12 cellular contexts compared by ENCODE assay signal in the genomic region with DNA sequence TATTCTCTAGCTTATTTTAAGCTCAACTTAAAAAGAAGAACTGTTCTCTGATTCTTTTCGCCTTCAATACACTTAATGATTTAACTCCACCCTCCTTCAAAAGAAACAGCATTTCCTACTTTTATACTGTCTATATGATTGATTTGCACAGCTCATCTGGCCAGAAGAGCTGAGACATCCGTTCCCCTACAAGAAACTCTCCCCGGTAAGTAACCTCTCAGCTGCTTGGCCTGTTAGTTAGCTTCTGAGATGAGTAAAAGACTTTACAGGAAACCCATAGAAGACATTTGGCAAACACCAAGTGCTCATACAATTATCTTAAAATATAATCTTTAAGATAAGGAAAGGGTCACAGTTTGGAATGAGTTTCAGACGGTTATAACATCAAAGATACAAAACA. TPM values are rescaled to one million over a fixed set of nuclear protein-coding genes. Genes with fewer than 3 reads are reported as not detected.
DNase-seq lines count a peak whose midpoint lies in the region; ATAC-seq and TF ChIP-seq lines count a peak whose summit lies in the region.
"Had no signal": no experiment of that assay in that cellular context is flagged by ENCODE, and none has a peak within 500 bp of the region (broad histone marks: within the 10 kb centered on the region; RNA-seq: fewer than 3 reads in every experiment).

A gene (plus strand): TSS at position 163 of the 400 bp plus-strand sequence. CDS start 1,957 bp downstream, outside the sequence.

- peaks cover 41% of the 10 kb centered on the region for H3K4me1 ChIP-seq in CD8-positive, alpha-beta T cell (ENCODE audit: insufficient read depth, low read length)
- H3K4me1 ChIP-seq in MM.1S (ENCODE audit: low read length), result peaks cover 69% of the 10 kb centered on the region
- H3K4me1 ChIP-seq in foreskin keratinocyte, result peaks cover 3% of the 10 kb centered on the region
- H3K4me1 ChIP-seq: gastrocnemius medialis had no signal

- H3K4me1 Mint-ChIP-seq in CD8-positive, alpha-beta T cell (ENCODE audit: low read depth), result peaks cover 72% of the 10 kb centered on the region

- H3K9me2 ChIP-seq in MM.1S (replicated peaks; ENCODE audit: insufficient read depth, low read length), result no peaks in the 10 kb centered on the region

- 0 out of 2 replicates have a peak, but pooled peaks cover 7% of the 10 kb centered on the region for H3F3A ChIP-seq in MM.1S (ENCODE audit: insufficient read depth, low read length)

- POLR2A ChIA-PET in CD8-positive, alpha-beta T cell (lab: Charles Lee), result interaction anchor here (0.6 to 1.9 kb wide), 6 partner anchors 37 to 1161 kb away, joined by 3 to 8 read pairs (median 4); a partner anchor contains a TSS

- CTCF ChIA-PET in CD8-positive, alpha-beta T cell (lab: Charles Lee), result interaction anchor here (0.5 to 7.8 kb wide), 19 partner anchors 8 to 432 kb away, joined by 3 to 140 read pairs (median 12); a partner anchor contains a TSS

- peak within 1 kb of the TSS; percentile 89 for H3K27ac Mint-ChIP-seq in CD8-positive, alpha-beta T cell

- no peaks in the 10 kb centered on the region for H3K27me3 Mint-ChIP-seq in CD8-positive, alpha-beta T cell (ENCODE audit: low read depth)

- no peaks in the 10 kb centered on the region for H4K20me1 ChIP-seq in MM.1S (ENCODE audit: insufficient read depth, low read length)

- no peak within 1 kb of the TSS for H3K4me3 ChIP-seq in CD8-positive, alpha-beta T cell (ENCODE audit: low read depth, low read length)
- H3K4me3 ChIP-seq in MM.1S (ENCODE audit: low read length), result no peak within 1 kb of the TSS
- H3K4me3 ChIP-seq: gastrocnemius medialis had no signal

- peak in 2 of 7 experiments; percentile 13 to 26 for DNase-seq in CD8-positive, alpha-beta T cell
- DNase-seq in MM.1S (peak; percentile 60), amniotic epithelial cell (ENCODE audit: low read depth) (peak; percentile 10), omental fat pad (ENCODE audit: low spot score) (no peak), DMS53 (lab: John Stamatoyannopoulos, UW) (no peak), foreskin keratinocyte (no peak), HPDE6-E6E7 (ENCODE audit: extremely low spot score) (no peak)
- DNase-seq in effector CD4-positive, alpha-beta T cell, result no peak
- DNase-seq: Calu3, gastrocnemius medialis, retina had no signal

- intact Hi-C loops in CD8-positive, alpha-beta T cell (cut with DNase I, micrococcal nuclease), result loop anchor here in 1 of 2 experiments (10.0 kb wide), 1 partner anchor 606 kb away; no protein-coding TSS in a partner anchor

- no peak within 1 kb of the TSS for H3K27ac ChIP-seq in CD8-positive, alpha-beta T cell (ENCODE audit: low read depth, low read length)
- peak within 1 kb of the TSS; percentile 42; the same call in 1 of the 2 replicates for H3K27ac ChIP-seq in MM.1S (ENCODE audit: low read length)
- no peak within 1 kb of the TSS for H3K27ac ChIP-seq in foreskin keratinocyte
- H3K27ac ChIP-seq: gastrocnemius medialis, RWPE1 had no signal

- peak within 1 kb of the TSS; percentile 23; the same call in 1 of the 2 replicates for H3K4me2 ChIP-seq in MM.1S (ENCODE audit: low read depth, low read length)

- no peaks in the 10 kb centered on the region for H3K9me3 ChIP-seq in CD8-positive, alpha-beta T cell (ENCODE audit: low read length)
- no peaks in the 10 kb centered on the region for H3K9me3 ChIP-seq in MM.1S (replicated peaks; ENCODE audit: insufficient read depth, low read length)
- H3K9me3 ChIP-seq: gastrocnemius medialis had no signal

- peak; percentile 52 for ATAC-seq in CD8-positive, alpha-beta T cell
- ATAC-seq in omental fat pad (ENCODE audit: low FRiP score) (peak; percentile 69), foreskin keratinocyte (no peak)
- ATAC-seq: gastrocnemius medialis had no signal

- H2AFZ ChIP-seq in MM.1S (ENCODE audit: low read length), result no peak within 1 kb of the TSS

- H3K9me3 Mint-ChIP-seq in CD8-positive, alpha-beta T cell, result no peaks in the 10 kb centered on the region

- no peaks in the 10 kb centered on the region for H3K27me3 ChIP-seq in CD8-positive, alpha-beta T cell (ENCODE audit: insufficient read depth, low read length)
- H3K27me3 ChIP-seq in MM.1S (replicated peaks; ENCODE audit: insufficient read depth, low read length) (no peaks in the 10 kb centered on the region), foreskin keratinocyte (peaks cover 41% of the 10 kb centered on the region)

- no peaks in the 10 kb centered on the region for H3K36me3 ChIP-seq in CD8-positive, alpha-beta T cell (ENCODE audit: insufficient read depth, low read length)
- no peaks in the 10 kb centered on the region for H3K36me3 ChIP-seq in MM.1S (replicated peaks; ENCODE audit: insufficient read depth, low read length)
- H3K36me3 ChIP-seq: gastrocnemius medialis had no signal

- peaks cover 7% of the 10 kb centered on the region for H3K36me3 Mint-ChIP-seq in CD8-positive, alpha-beta T cell

- H3K9ac ChIP-seq in MM.1S (ENCODE audit: low read length), result peak within 1 kb of the TSS; percentile 34; the same call in 1 of the 2 replicates

- H3K4me3 Mint-ChIP-seq in CD8-positive, alpha-beta T cell, result peak within 1 kb of the TSS; percentile 75

- H3K79me2 ChIP-seq in MM.1S (ENCODE audit: low read length), result no peaks in the 10 kb centered on the region

- TF ChIP-seq CTCF in CD8-positive, alpha-beta T cell (IDR thresholded peaks at IDR 0.05), result no peak
- TF ChIP-seq CTCF in MM.1S (IDR thresholded peaks at IDR 0.05; ENCODE audit: low read length), result no peak
- no peak for TF ChIP-seq CTCF in omental fat pad (IDR thresholded peaks at IDR 0.05)
- TF ChIP-seq CTCF in foreskin keratinocyte (conservative IDR thresholded peaks at IDR 0.05), result no peak

RNA-seq across cellular contexts. Expression of the gene that starts here (rescaled TPM):
- total RNA-seq in CD8-positive, alpha-beta T cell, result 1 to 10 TPM; 6.7 to 7.5 TPM
- total RNA-seq in omental fat pad, result 1 to 10 TPM in 2 of 4 donors, under 1 TPM in 2; 0.16 to 5.2 (median 0.78) TPM
- not detected in 2 replicates for total RNA-seq in foreskin keratinocyte
- not detected in 2 replicates for polyA plus RNA-seq in foreskin keratinocyte
- total RNA-seq: Calu3 had no signal

Comparison
In these comparisons a context has a peak if more than half of its experiments do, and no peak if none do; other contexts are left out.
1. DNase-seq: peak in MM.1S (single experiment) and amniotic epithelial cell (single experiment); none in omental fat pad (single experiment), DMS53 (single experiment), effector CD4-positive, alpha-beta T cell (single experiment), foreskin keratinocyte (0 of 2) and HPDE6-E6E7 (single experiment).